Comparison of ENCODE assay signal across 8 cellular contexts in the genomic region with DNA sequence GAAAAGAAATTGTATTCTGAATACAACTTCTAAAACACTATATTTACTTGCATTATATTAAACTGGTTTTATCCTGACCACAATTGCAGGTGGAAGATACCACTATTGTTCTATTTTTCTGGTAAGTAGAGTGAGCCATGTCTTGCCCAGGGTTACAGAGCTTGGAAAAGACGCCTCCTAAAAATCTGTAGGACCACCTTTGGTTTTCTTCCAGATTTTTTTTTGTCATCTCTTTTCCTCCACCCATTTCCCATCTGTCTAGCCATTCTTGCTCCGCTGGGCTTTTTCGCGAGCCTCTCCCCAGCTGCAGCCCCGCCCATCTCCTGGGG. TPM values are rescaled to one million over a fixed set of nuclear protein-coding genes. Genes with fewer than 3 reads are reported as not detected.
A peak's percentile ranks its signal among the peaks of the same experiment; 100 is the strongest.
DNase-seq lines count a peak whose midpoint lies in the region; ATAC-seq and TF ChIP-seq lines count a peak whose summit lies in the region.

No MANE protein-coding gene starts in this region.

- intact Hi-C loops in dendritic cell treated with granulocyte-macrophage colony-stimulating factor and Interleukin-4, amounts not matched to agents 40 ng/mL and 50 ng/mL, for 4 days (cut with micrococcal nuclease): no loop called here
- intact Hi-C loops in adrenal gland (cut with DNase I): loop anchor here in 1 of 2 donors (10.0 kb wide), 1 partner anchor 122 kb away; no protein-coding TSS in a partner anchor

- no peaks in the 10 kb centered on the region for H3K27me3 ChIP-seq in adrenal gland

- peak overlapping the region; percentile 87 for H3K27ac Mint-ChIP-seq in dendritic cell treated with granulocyte-macrophage colony-stimulating factor and Interleukin-4, amounts not matched to agents 40 ng/mL and 50 ng/mL, for 4 days

- H3K9me3 ChIP-seq in adrenal gland (replicated peaks in 1 of 3): no peaks in the 10 kb centered on the region

- peaks cover 11% of the 10 kb centered on the region for H3K36me3 Mint-ChIP-seq in dendritic cell treated with granulocyte-macrophage colony-stimulating factor and Interleukin-4, amounts not matched to agents 40 ng/mL and 50 ng/mL, for 4 days (ENCODE audit: low read depth)

- no peak for TF ChIP-seq POLR2A in adrenal gland (IDR thresholded peaks at IDR 0.05)

- WGBS in adrenal gland, 4 donors: 0 to 2% (median 1%) methylated on average over 5 of the region's 5 CpGs

- H3K4me1 Mint-ChIP-seq in dendritic cell treated with granulocyte-macrophage colony-stimulating factor and Interleukin-4, amounts not matched to agents 40 ng/mL and 50 ng/mL, for 4 days (ENCODE audit: low read depth): peaks cover 15% of the 10 kb centered on the region

- H3K27ac ChIP-seq in adrenal gland: no peak overlapping the region

- peaks cover 14 to 39% of the 10 kb centered on the region in 2 donors for H3K4me1 ChIP-seq in adrenal gland (replicated peaks in 1 of 2)

- H3K27me3 Mint-ChIP-seq in dendritic cell treated with granulocyte-macrophage colony-stimulating factor and Interleukin-4, amounts not matched to agents 40 ng/mL and 50 ng/mL, for 4 days: peaks cover 1% of the 10 kb centered on the region

- DNase-seq in Jurkat, Clone E6-1 (ENCODE audit: low read depth, low spot score): no peak
- DNase-seq in retinal pigment epithelial cell (ENCODE audit: low read depth) (no peak), adrenal gland (no peak), NCI-H187 (lab: John Stamatoyannopoulos, UW) (no peak), GOT3 (lab: John Stamatoyannopoulos, UW) (no peak), A172 (ENCODE audit: low spot score) (no peak)

- H3K4me3 Mint-ChIP-seq in dendritic cell treated with granulocyte-macrophage colony-stimulating factor and Interleukin-4, amounts not matched to agents 40 ng/mL and 50 ng/mL, for 4 days: peak overlapping the region; percentile 88

- H3K9me3 Mint-ChIP-seq in dendritic cell treated with granulocyte-macrophage colony-stimulating factor and Interleukin-4, amounts not matched to agents 40 ng/mL and 50 ng/mL, for 4 days: no peaks in the 10 kb centered on the region

- ATAC-seq in GM18511 (IDR thresholded peaks at IDR 0.05; ENCODE audit: unreplicated experiment): peak; percentile 54

- no peak for TF ChIP-seq CTCF in retinal pigment epithelial cell (conservative IDR thresholded peaks at IDR 0.05; ENCODE audit: low read depth, low read length)
- TF ChIP-seq CTCF in adrenal gland (IDR thresholded peaks at IDR 0.05): no peak

- no peaks in the 10 kb centered on the region for H3K36me3 ChIP-seq in adrenal gland (replicated peaks in 1 of 2)

- peak overlapping the region; percentile 43 for H3K4me3 ChIP-seq in Jurkat, Clone E6-1 (ENCODE audit: low read length)
- H3K4me3 ChIP-seq in retinal pigment epithelial cell (ENCODE audit: low read length) (peak overlapping the region; percentile 33), adrenal gland (peak overlapping the region in 2 of 4 donors; percentile 65 to 88)

RNA-seq across cellular contexts. Expression of gene MTMR3, which starts 0.3 kb away (rescaled TPM):
- polyA plus RNA-seq in Jurkat, Clone E6-1 (2012; ENCODE audit: insufficient read depth, insufficient read length): 8.7 TPM
- 10 to 100 TPM; 36.9 to 80.7 (median 51.3) TPM for total RNA-seq in adrenal gland
- 10 to 100 TPM; 23.5 to 33.9 (median 23.6) TPM for polyA plus RNA-seq in adrenal gland
- 8.1 and 9.4 TPM in 2 replicates for total RNA-seq in A172 (2014; rRNA removed; shearing (Covaris generic))

RNA-seq across cellular contexts. Expression of gene ASCC2, which starts 44.6 kb away (rescaled TPM):
- polyA plus RNA-seq in Jurkat, Clone E6-1 (2012; ENCODE audit: insufficient read depth, insufficient read length): 70.3 TPM
- total RNA-seq in adrenal gland: 100 to 1,000 TPM in 1 of 8 donors, 10 to 100 TPM in 7; 49.3 to 101 (median 73.2) TPM
- 100 to 1,000 TPM in 2 of 3 donors, 10 to 100 TPM in 1; 83.3 to 153 (median 144) TPM for polyA plus RNA-seq in adrenal gland
- 15.4 and 16.7 TPM in 2 replicates for total RNA-seq in A172 (2014; rRNA removed; shearing (Covaris generic))
